In the genomic region with DNA sequence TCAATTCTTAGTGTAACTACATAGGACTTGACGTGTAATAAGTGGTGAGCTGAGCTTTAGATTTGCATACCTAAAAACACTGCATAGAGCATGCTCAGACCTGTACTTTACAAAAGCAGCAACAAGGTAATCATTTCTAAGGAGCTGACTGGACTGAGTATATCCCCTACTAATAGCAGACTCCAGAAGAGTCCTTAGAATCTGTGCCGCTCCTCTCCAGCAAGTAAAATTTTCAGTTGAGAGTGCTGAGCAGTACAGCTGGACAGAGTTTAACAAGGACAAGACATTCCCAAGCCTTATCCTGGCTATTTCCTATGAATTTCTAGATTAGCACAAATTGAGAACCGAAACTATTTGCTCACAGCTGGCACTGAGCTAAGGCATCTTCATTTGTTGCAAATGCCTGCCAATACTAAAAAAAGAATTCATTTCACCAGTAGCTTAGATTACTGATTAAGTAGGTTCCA, we compare ENCODE assay signal across 9 cellular contexts. TPM values are rescaled to one million over a fixed set of nuclear protein-coding genes. Genes with fewer than 3 reads are reported as not detected.
DNase-seq lines count a peak whose midpoint lies in the region; ATAC-seq lines count a peak whose summit lies in the region.
"Had no signal": no experiment of that assay in that cellular context is flagged by ENCODE, and none has a peak within 500 bp of the region (broad histone marks: within the 10 kb centered on the region; RNA-seq: fewer than 3 reads in every experiment).

No MANE protein-coding gene starts in this region.

- CTCF ChIA-PET in activated CD4-positive, alpha-beta T cell treated with anti-CD3 and anti-CD28 coated beads, Interleukin-2, amount 10 ng/mL, durations not matched to agents 7 days and 5 days (lab: Charles Lee): interaction anchor here (0.6 to 1.3 kb wide), 4 partner anchors 22 to 43 kb away, joined by 3 to 4 read pairs (median 3); no protein-coding TSS in a partner anchor

- POLR2A ChIA-PET in activated CD4-positive, alpha-beta T cell treated with anti-CD3 and anti-CD28 coated beads, Interleukin-2, amount 10 ng/mL, durations not matched to agents 7 days and 5 days (lab: Charles Lee): no interaction called here

- ATAC-seq in GM19463 (IDR thresholded peaks at IDR 0.05; ENCODE audit: unreplicated experiment) (peak; percentile 90), HG03097 (IDR thresholded peaks at IDR 0.05; ENCODE audit: low FRiP score, unreplicated experiment) (peak; percentile 77)
- no peak for ATAC-seq in activated T-cell treated with anti-CD3 and anti-CD28 coated beads, Interleukin-2, amount 50 U/mL, for 4 hours
- ATAC-seq: CD8-positive, alpha-beta T cell had no signal

- H3K27me3 ChIP-seq in adipocyte (replicated peaks; ENCODE audit: control insufficient read depth, insufficient read depth, low read length): peaks cover 22% of the 10 kb centered on the region

- no peaks in the 10 kb centered on the region for H3K9me3 ChIP-seq in adipocyte (ENCODE audit: control insufficient read depth, low read length)

- no peaks in the 10 kb centered on the region for H3K36me3 Mint-ChIP-seq in activated CD4-positive, alpha-beta T cell treated with anti-CD3 and anti-CD28 coated beads, Interleukin-2, amount 10 ng/mL, durations not matched to agents 7 days and 5 days (ENCODE audit: low read depth)
- H3K36me3 Mint-ChIP-seq in activated T-cell treated with anti-CD3 and anti-CD28 coated beads, Interleukin-2, amount 50 U/mL, for 4 hours (ENCODE audit: insufficient read depth): no peaks in the 10 kb centered on the region
- H3K36me3 Mint-ChIP-seq: CD8-positive, alpha-beta T cell had no signal

- H3K27me3 Mint-ChIP-seq in activated CD4-positive, alpha-beta T cell treated with anti-CD3 and anti-CD28 coated beads, Interleukin-2, amount 10 ng/mL, durations not matched to agents 7 days and 5 days: peaks cover 6% of the 10 kb centered on the region
- no peaks in the 10 kb centered on the region for H3K27me3 Mint-ChIP-seq in activated T-cell treated with anti-CD3 and anti-CD28 coated beads, Interleukin-2, amount 50 U/mL, for 4 hours (ENCODE audit: low read depth)

- in situ Hi-C loops in G401 (cut with HindIII; ENCODE audit: low sequenced_read_pairs): no loop called here

- H3K9me3 Mint-ChIP-seq in activated CD4-positive, alpha-beta T cell treated with anti-CD3 and anti-CD28 coated beads, Interleukin-2, amount 10 ng/mL, durations not matched to agents 7 days and 5 days: no peaks in the 10 kb centered on the region
- no peaks in the 10 kb centered on the region for H3K9me3 Mint-ChIP-seq in activated T-cell treated with anti-CD3 and anti-CD28 coated beads, Interleukin-2, amount 50 U/mL, for 4 hours
- H3K9me3 Mint-ChIP-seq: CD8-positive, alpha-beta T cell had no signal

- H3K36me3 ChIP-seq in adipocyte (ENCODE audit: control insufficient read depth, insufficient read depth, low read length, severe bottlenecking): no peaks in the 10 kb centered on the region

- no peaks in the 10 kb centered on the region for H3K4me1 Mint-ChIP-seq in activated CD4-positive, alpha-beta T cell treated with anti-CD3 and anti-CD28 coated beads, Interleukin-2, amount 10 ng/mL, durations not matched to agents 7 days and 5 days
- no peaks in the 10 kb centered on the region for H3K4me1 Mint-ChIP-seq in activated T-cell treated with anti-CD3 and anti-CD28 coated beads, Interleukin-2, amount 50 U/mL, for 4 hours (ENCODE audit: low read depth)

- H3K4me1 ChIP-seq in adipocyte (ENCODE audit: control insufficient read depth, insufficient read depth, low read length): peaks cover 12% of the 10 kb centered on the region

- no peak overlapping the region for H3K27ac Mint-ChIP-seq in activated CD4-positive, alpha-beta T cell treated with anti-CD3 and anti-CD28 coated beads, Interleukin-2, amount 10 ng/mL, durations not matched to agents 7 days and 5 days
- H3K27ac Mint-ChIP-seq: CD8-positive, alpha-beta T cell had no signal

- H3K4me3 ChIP-seq in adipocyte (ENCODE audit: low read length): peak overlapping the region; percentile 3

- H3K4me3 Mint-ChIP-seq in activated CD4-positive, alpha-beta T cell treated with anti-CD3 and anti-CD28 coated beads, Interleukin-2, amount 10 ng/mL, durations not matched to agents 7 days and 5 days: no peak overlapping the region
- H3K4me3 Mint-ChIP-seq in activated T-cell treated with anti-CD3 and anti-CD28 coated beads, Interleukin-2, amount 50 U/mL, for 4 hours: no peak overlapping the region
- H3K4me3 Mint-ChIP-seq: CD8-positive, alpha-beta T cell had no signal

- no peak overlapping the region for H3K9ac ChIP-seq in adipocyte (ENCODE audit: low read length)

- DNase-seq in G401 (ENCODE audit: low spot score) (peak; percentile 18), adipocyte (ENCODE audit: low read depth) (peak; percentile 2), superior temporal gyrus (ENCODE audit: extremely low spot score) (no peak), NCI-H82 treated with DMSO at 0.1 percent for 48 hours (lab: John Stamatoyannopoulos, UW; ENCODE audit: unreplicated experiment) (no peak)
- no peak for DNase-seq in activated CD4-positive, alpha-beta T cell treated with anti-CD3 and anti-CD28 coated beads, Interleukin-2, amount 10 ng/mL, durations not matched to agents 7 days and 5 days
- no peak for DNase-seq in activated T-cell treated with anti-CD3 and anti-CD28 coated beads, Interleukin-2, amount 50 U/mL, for 4 hours
- DNase-seq: CD8-positive, alpha-beta T cell had no signal

RNA-seq across cellular contexts. Expression of gene KLHL31, which starts 26.1 kb away (rescaled TPM):
- total RNA-seq in G401 (2014; rRNA removed; shearing (Covaris generic)): not detected in 2 replicates
- total RNA-seq in activated CD4-positive, alpha-beta T cell treated with anti-CD3 and anti-CD28 coated beads, Interleukin-2, amount 10 ng/mL, durations not matched to agents 7 days and 5 days: under 1 TPM; 0.07 to 0.15 TPM
- under 1 TPM; 0.13 to 0.16 (median 0.14) TPM for total RNA-seq in activated T-cell treated with anti-CD3 and anti-CD28 coated beads, Interleukin-2, amount 50 U/mL, for 4 hours

Comparison
In these comparisons a context has a peak if more than half of its experiments do, and no peak if none do; other contexts are left out.
1. DNase-seq: peak in G401 (single experiment) and adipocyte (single experiment); none in superior temporal gyrus (single experiment), activated CD4-positive, alpha-beta T cell treated with anti-CD3 and anti-CD28 coated beads, Interleukin-2, amount 10 ng/mL, durations not matched to agents 7 days and 5 days (single experiment), activated T-cell treated with anti-CD3 and anti-CD28 coated beads, Interleukin-2, amount 50 U/mL, for 4 hours (single experiment) and NCI-H82 treated with DMSO at 0.1 percent for 48 hours (single experiment).
2. ATAC-seq: peak in GM19463 (single experiment) and HG03097 (single experiment); none in activated T-cell treated with anti-CD3 and anti-CD28 coated beads, Interleukin-2, amount 50 U/mL, for 4 hours (0 of 2).